In genomic region chr11:106378513-106379179, GRCh38 we compare ENCODE assay signal across 21 cellular contexts.
DNase-seq lines count a peak whose midpoint lies in the region; ATAC-seq and TF ChIP-seq lines count a peak whose summit lies in the region.
"Had no signal": no experiment of that assay in that cellular context is flagged by ENCODE, and none has a peak within 500 bp of the region (broad histone marks: within the 10 kb centered on the region; RNA-seq: fewer than 3 reads in every experiment).

No MANE protein-coding gene starts in this region.

- H3K27ac ChIP-seq in KOPT-K1 (ENCODE audit: low read depth, low read length, poor library complexity, severe bottlenecking) (peak overlapping the region; percentile 56), caudate nucleus (ENCODE audit: low read depth, low read length) (peak overlapping the region; percentile 55), trophoblast cell (ENCODE audit: low read depth, low read length) (no peak overlapping the region)
- H3K27ac ChIP-seq in CD4-positive, alpha-beta T cell (ENCODE audit: low read depth, low read length), result no peak overlapping the region
- H3K27ac ChIP-seq: 22Rv1, BLaER1, SJCRH30 had no signal

- H3K27ac Mint-ChIP-seq in CD4-positive, alpha-beta T cell, result no peak overlapping the region
- H3K27ac Mint-ChIP-seq: CD4-positive, alpha-beta memory T cell had no signal

- no peak overlapping the region for H3K4me3 Mint-ChIP-seq in CD4-positive, alpha-beta T cell
- H3K4me3 Mint-ChIP-seq: CD4-positive, alpha-beta memory T cell had no signal

- peak overlapping the region; percentile 46 for H2BK120ac ChIP-seq in trophoblast cell (ENCODE audit: insufficient read depth, low read length, poor library complexity)

- intact Hi-C loops in CD4-positive, alpha-beta T cell (cut with DNase I, micrococcal nuclease), result no loop called here

- H2AK5ac ChIP-seq in trophoblast cell (ENCODE audit: low read length), result peak overlapping the region; percentile 83

- H3K79me1 ChIP-seq in trophoblast cell (ENCODE audit: low read length), result peaks cover 9% of the 10 kb centered on the region

- no peak overlapping the region for H2AFZ ChIP-seq in trophoblast cell (ENCODE audit: insufficient read depth, low read length, poor library complexity)

- no peaks in the 10 kb centered on the region for H3K79me2 ChIP-seq in trophoblast cell (ENCODE audit: control insufficient read depth, insufficient read depth, low read length, poor library complexity)

- DNase-seq in NCI-H2171 treated with DMSO at 0.1 percent for 48 hours (lab: John Stamatoyannopoulos, UW) (peak; percentile 0), NCI-H2171 (lab: John Stamatoyannopoulos, UW) (no peak), caudate nucleus (lab: John Stamatoyannopoulos, UW) (peak in 1 of 61 donors; percentile 2), trophoblast cell (no peak), RKO (ENCODE audit: low spot score) (no peak)
- no peak for DNase-seq in CD4-positive, alpha-beta T cell
- DNase-seq: ACHN; Caco-2; CD4-positive, alpha-beta memory T cell; DMS 273 treated with DMSO at 0.1 percent for 48 hours; GOT3; KG1; MV-4-11; NCI-H1105 treated with DMSO at 0.1 percent for 48 hours; NCI-H2081; NCI-H446 treated with DMSO at 0.1 percent for 48 hours; SJCRH30 had no signal

- no peak overlapping the region for H3K18ac ChIP-seq in trophoblast cell (ENCODE audit: low read length)

- H3K4me3 ChIP-seq in trophoblast cell (ENCODE audit: low read depth, low read length), result no peak overlapping the region
- H3K4me3 ChIP-seq: BLaER1, SJCRH30 had no signal

- H4K91ac ChIP-seq in trophoblast cell (ENCODE audit: low read depth, low read length), result peak overlapping the region; percentile 62

- no CpG with 5 or more reads among the region's 3 CpGs for WGBS in trophoblast cell (ENCODE audit: extremely low coverage, insufficient coverage, insufficient read length)

- H3K4ac ChIP-seq in trophoblast cell (ENCODE audit: low read depth, low read length), result no peak overlapping the region

- H2BK5ac ChIP-seq in trophoblast cell (ENCODE audit: low read depth, low read length, poor library complexity), result peak overlapping the region; percentile 56

- no peak for ATAC-seq in CD4-positive, alpha-beta T cell (ENCODE audit: poor library complexity)
- ATAC-seq in HG02759 (IDR thresholded peaks at IDR 0.05; ENCODE audit: unreplicated experiment), result no peak

- H3K4me2 ChIP-seq in trophoblast cell (ENCODE audit: low read length), result no peak overlapping the region

- POLR2A ChIA-PET in CD4-positive, alpha-beta T cell (lab: Charles Lee), result no interaction called here

- H3K9ac ChIP-seq in trophoblast cell (ENCODE audit: low read length), result no peak overlapping the region
- H3K9ac ChIP-seq: BLaER1 had no signal

- peak overlapping the region; percentile 97 for H2BK12ac ChIP-seq in trophoblast cell (ENCODE audit: low read length)

- no peaks in the 10 kb centered on the region for H3K27me3 Mint-ChIP-seq in CD4-positive, alpha-beta T cell
- H3K27me3 Mint-ChIP-seq: CD4-positive, alpha-beta memory T cell had no signal

- no peaks in the 10 kb centered on the region for H3K27me3 ChIP-seq in trophoblast cell (ENCODE audit: insufficient read depth, low read length)
- no peaks in the 10 kb centered on the region for H3K27me3 ChIP-seq in CD4-positive, alpha-beta T cell (ENCODE audit: control insufficient read depth, insufficient read depth, low read length)
- H3K27me3 ChIP-seq: BLaER1, SJCRH30 had no signal

- no peaks in the 10 kb centered on the region for H3K9me3 Mint-ChIP-seq in CD4-positive, alpha-beta T cell

- H3K23ac ChIP-seq in trophoblast cell (ENCODE audit: low read length), result no peak overlapping the region

- TF ChIP-seq CTCF in CD4-positive, alpha-beta T cell (IDR thresholded peaks at IDR 0.05), result no peak

- H3K9me3 ChIP-seq in KOPT-K1 (ENCODE audit: insufficient read depth, low read length, poor library complexity, severe bottlenecking), result no peaks in the 10 kb centered on the region
- H3K9me3 ChIP-seq in trophoblast cell (ENCODE audit: insufficient read depth, low read depth, low read length), result no peaks in the 10 kb centered on the region
- H3K9me3 ChIP-seq in CD4-positive, alpha-beta T cell (ENCODE audit: control insufficient read depth, low read length), result peaks cover 3% of the 10 kb centered on the region
- H3K9me3 ChIP-seq: BLaER1, Caco-2, SJCRH30 had no signal

- CTCF ChIA-PET in CD4-positive, alpha-beta T cell (lab: Charles Lee), result no interaction called here

- H3K14ac ChIP-seq in trophoblast cell (ENCODE audit: low read length), result peak overlapping the region; percentile 66

- H3K4me1 ChIP-seq in trophoblast cell (ENCODE audit: control insufficient read depth in 1 of 2, insufficient read depth in 2 of 2, low read length in 2 of 2), result peaks cover 4 to 15% of the 10 kb centered on the region in 2 experiments
- H3K4me1 ChIP-seq: SJCRH30 had no signal

- H4K8ac ChIP-seq in trophoblast cell (ENCODE audit: low read depth, low read length), result peak overlapping the region; percentile 47

- H3K36me3 ChIP-seq in KOPT-K1 (ENCODE audit: insufficient read depth, low read length) (no peaks in the 10 kb centered on the region), trophoblast cell (ENCODE audit: control insufficient read depth in 1 of 2, insufficient read depth in 2 of 2, low read length in 2 of 2) (no peaks in the 10 kb centered on the region)
- H3K36me3 ChIP-seq: BLaER1, SJCRH30 had no signal

- H4K12ac ChIP-seq in trophoblast cell (ENCODE audit: low read depth, low read length), result no peak overlapping the region

- no peaks in the 10 kb centered on the region for H3K4me1 Mint-ChIP-seq in CD4-positive, alpha-beta T cell (ENCODE audit: low read depth)
- H3K4me1 Mint-ChIP-seq: CD4-positive, alpha-beta memory T cell had no signal

- H3K36me3 Mint-ChIP-seq in CD4-positive, alpha-beta T cell (ENCODE audit: low read depth), result no peaks in the 10 kb centered on the region
- H3K36me3 Mint-ChIP-seq: CD4-positive, alpha-beta memory T cell had no signal

Comparison
In these comparisons a context has a peak if more than half of its experiments do, and no peak if none do; other contexts are left out.
1. H3K27ac ChIP-seq: peak in KOPT-K1 (single experiment) and caudate nucleus (single experiment); none in trophoblast cell (single experiment) and CD4-positive, alpha-beta T cell (single experiment).